Comparison of ENCODE assay signal across 17 cellular contexts in the genomic region with DNA sequence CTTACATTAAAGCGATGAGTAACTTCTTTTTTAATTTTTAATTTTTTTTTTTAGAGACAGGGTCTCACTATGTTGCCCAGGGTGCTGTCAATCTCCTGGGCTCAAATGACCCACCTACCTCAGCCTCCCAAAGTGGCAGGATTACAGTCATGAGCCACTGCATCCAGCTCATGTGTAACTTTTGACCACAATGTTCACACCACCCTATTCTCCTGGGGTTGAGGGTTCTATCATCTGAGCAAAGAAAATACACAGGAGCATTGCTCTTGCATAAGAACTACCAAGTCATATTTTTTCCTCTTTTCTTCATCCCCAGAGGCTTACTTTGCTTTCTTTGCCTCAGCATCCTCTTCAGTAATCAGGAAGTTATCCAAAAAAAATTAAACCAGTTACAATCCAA.
DNase-seq lines count a peak whose midpoint lies in the region; ATAC-seq and TF ChIP-seq lines count a peak whose summit lies in the region.
"Had no signal": no experiment of that assay in that cellular context is flagged by ENCODE, and none has a peak within 500 bp of the region (broad histone marks: within the 10 kb centered on the region; RNA-seq: fewer than 3 reads in every experiment).

No MANE protein-coding gene starts in this region.

- DNase-seq in NB4 (ENCODE audit: low read depth) (peak; percentile 7), GM13977 (ENCODE audit: low spot score) (no peak)
- DNase-seq in naive thymus-derived CD4-positive, alpha-beta T cell: no peak
- DNase-seq: AML-193; Caco-2; Calu3; CD4-positive, alpha-beta T cell; CD8-positive, alpha-beta T cell; DMS79 treated with DMSO at 0.1 percent for 48 hours; GF-D8 had no signal

- no peak for TF ChIP-seq POLR2A in NB4 (IDR thresholded peaks at IDR 0.05; ENCODE audit: extremely low read depth, insufficient read length)

- TF ChIP-seq CTCF in NB4 (IDR thresholded peaks at IDR 0.05; ENCODE audit: low read depth, low read length): no peak
- TF ChIP-seq CTCF in brain (conservative IDR thresholded peaks at IDR 0.05): no peak
- no peak for TF ChIP-seq CTCF in GM13977 (IDR thresholded peaks at IDR 0.05; ENCODE audit: extremely low read depth, insufficient read depth, missing control alignments)

- H3K4me3 Mint-ChIP-seq in brain: peak overlapping the region in 1 of 5 experiments; percentile 29
- H3K4me3 Mint-ChIP-seq in naive thymus-derived CD4-positive, alpha-beta T cell: no peak overlapping the region
- H3K4me3 Mint-ChIP-seq: B cell; CD4-positive, alpha-beta T cell; CD8-positive, alpha-beta T cell had no signal

- H4K20me1 ChIP-seq in BLaER1: no peaks in the 10 kb centered on the region

- peaks cover 23% of the 10 kb centered on the region for H3K4me1 Mint-ChIP-seq in brain
- no peaks in the 10 kb centered on the region for H3K4me1 Mint-ChIP-seq in naive thymus-derived CD4-positive, alpha-beta T cell
- H3K4me1 Mint-ChIP-seq: B cell had no signal

- in situ Hi-C loops in GM13977 (cut with MboI; ENCODE audit: low pct_unique_long_range_greater_than_20kb, low sequenced_read_pairs, unreplicated experiment): no loop called here

- CTCF ChIA-PET in naive thymus-derived CD4-positive, alpha-beta T cell (lab: Charles Lee): no interaction called here

- H3K4me3 ChIP-seq in BLaER1 (no peak overlapping the region), NB4 (ENCODE audit: low read depth, low read length) (no peak overlapping the region)
- no peak overlapping the region for H3K4me3 ChIP-seq in naive thymus-derived CD4-positive, alpha-beta T cell (ENCODE audit: low read length)
- H3K4me3 ChIP-seq: A549 had no signal

- no peaks in the 10 kb centered on the region for H3K27me3 ChIP-seq in BLaER1
- H3K27me3 ChIP-seq in naive thymus-derived CD4-positive, alpha-beta T cell (ENCODE audit: control insufficient read depth in 2 of 2, insufficient read depth in 2 of 2, low read length in 2 of 2): no peaks in the 10 kb centered on the region

- no peaks in the 10 kb centered on the region for H3K36me3 Mint-ChIP-seq in brain
- H3K36me3 Mint-ChIP-seq in naive thymus-derived CD4-positive, alpha-beta T cell: no peaks in the 10 kb centered on the region
- H3K36me3 Mint-ChIP-seq: CD8-positive, alpha-beta T cell had no signal

- H3K9me3 ChIP-seq in BLaER1: no peaks in the 10 kb centered on the region
- no peaks in the 10 kb centered on the region for H3K9me3 ChIP-seq in naive thymus-derived CD4-positive, alpha-beta T cell (ENCODE audit: control insufficient read depth in 2 of 3, low read length in 3 of 3)
- H3K9me3 ChIP-seq: A549, Caco-2 had no signal

- no peak for ATAC-seq in naive thymus-derived CD4-positive, alpha-beta T cell
- ATAC-seq in HG03095 (IDR thresholded peaks at IDR 0.05; ENCODE audit: unreplicated experiment): no peak
- ATAC-seq: A549; CD8-positive, alpha-beta T cell had no signal

- H3K36me3 ChIP-seq in BLaER1: no peaks in the 10 kb centered on the region
- H3K36me3 ChIP-seq in naive thymus-derived CD4-positive, alpha-beta T cell (ENCODE audit: control insufficient read depth in 2 of 3, insufficient read depth in 3 of 3, low read length in 3 of 3): no peaks in the 10 kb centered on the region

- peaks cover 14% of the 10 kb centered on the region for H3K4me1 ChIP-seq in BLaER1
- H3K4me1 ChIP-seq in naive thymus-derived CD4-positive, alpha-beta T cell (ENCODE audit: control insufficient read depth in 2 of 2, insufficient read depth in 2 of 2, low read length in 2 of 2): no peaks in the 10 kb centered on the region
- H3K4me1 ChIP-seq: A549, Caco-2 had no signal

- peak overlapping the region in 3 of 5 experiments; percentile 48 to 95 (median 68) for H3K27ac Mint-ChIP-seq in brain
- no peak overlapping the region for H3K27ac Mint-ChIP-seq in naive thymus-derived CD4-positive, alpha-beta T cell
- H3K27ac Mint-ChIP-seq: B cell; CD4-positive, alpha-beta T cell; CD8-positive, alpha-beta T cell had no signal

- no peak overlapping the region for H3K27ac ChIP-seq in BLaER1
- no peak overlapping the region for H3K27ac ChIP-seq in naive thymus-derived CD4-positive, alpha-beta T cell (ENCODE audit: low read depth, low read length)
- H3K27ac ChIP-seq: 22Rv1, A549, C4-2B had no signal

- POLR2A ChIA-PET in naive thymus-derived CD4-positive, alpha-beta T cell (lab: Charles Lee): interaction anchor here (0.7 kb wide), 1 partner anchor 9 kb away, joined by 4 read pairs; no protein-coding TSS in a partner anchor

- no peaks in the 10 kb centered on the region for H3K27me3 Mint-ChIP-seq in brain
- peaks cover 0 to 9% (median 0%) of the 10 kb centered on the region in 5 donors for H3K27me3 Mint-ChIP-seq in naive thymus-derived CD4-positive, alpha-beta T cell
- H3K27me3 Mint-ChIP-seq: B cell; CD4-positive, alpha-beta T cell had no signal

- H3K9ac ChIP-seq in BLaER1: no peak overlapping the region

- intact Hi-C loops in naive thymus-derived CD4-positive, alpha-beta T cell (cut with micrococcal nuclease): no loop called here

- H3K4me2 ChIP-seq in BLaER1: peak overlapping the region; percentile 38
- H3K4me2 ChIP-seq: A549 had no signal

- H3K9me3 Mint-ChIP-seq in brain: peaks cover 0 to 13% (median 0%) of the 10 kb centered on the region in 5 experiments
- peaks cover 0 to 20% (median 5%) of the 10 kb centered on the region in 11 donors for H3K9me3 Mint-ChIP-seq in naive thymus-derived CD4-positive, alpha-beta T cell
- H3K9me3 Mint-ChIP-seq: CD4-positive, alpha-beta T cell had no signal

Comparison
In these comparisons a context has a peak if more than half of its experiments do, and no peak if none do; other contexts are left out.
1. H3K27ac Mint-ChIP-seq: peak in brain (3 of 5); none in naive thymus-derived CD4-positive, alpha-beta T cell (0 of 9).